8 cellular contexts compared by ENCODE assay signal in genomic region chr22:20206709-20207215, GRCh38. TPM values are rescaled to one million over a fixed set of nuclear protein-coding genes. Genes with fewer than 3 reads are reported as not detected.
DNase-seq lines count a peak whose midpoint lies in the region; ATAC-seq and TF ChIP-seq lines count a peak whose summit lies in the region.

No MANE protein-coding gene starts in this region.

- peak overlapping the region; percentile 38 to 81 (median 62) for H3K4me3 ChIP-seq in fibroblast of lung (replicated peaks in 1 of 4; ENCODE audit: control extremely low read depth in 1 of 4, insufficient read depth in 1 of 4, low read depth in 3 of 4, low read length in 4 of 4)
- H3K4me3 ChIP-seq in gastrocnemius medialis, result peak overlapping the region; percentile 44 to 62 (median 54)

- no peak for TF ChIP-seq CTCF in fibroblast of lung (conservative IDR thresholded peaks at IDR 0.05 in 1 of 2, IDR thresholded peaks at IDR 0.05 in 1 of 2; ENCODE audit: low read depth in 1 of 2, low read length in 2 of 2)
- no peak for TF ChIP-seq CTCF in gastrocnemius medialis (IDR thresholded peaks at IDR 0.05 in 4 of 5, conservative IDR thresholded peaks at IDR 0.05 in 1 of 5)

- H3K9me3 Mint-ChIP-seq in T-helper 1 cell treated with Interleukin-12 subunit alpha and Interleukin-12 subunit beta and Interleukin-4 antibody, amounts not matched to agents 30 μg/mL and 1 μg/mL, for 36 hours, result no peaks in the 10 kb centered on the region

- peak; percentile 8 for DNase-seq in A172 (ENCODE audit: low spot score)
- DNase-seq in fibroblast of lung (ENCODE audit: low read depth in 2 of 2), result peak in 1 of 2 donors; percentile 31
- DNase-seq in gastrocnemius medialis, result no peak
- DNase-seq in NCI-H1417 treated with DMSO at 0.1 percent for 48 hours (lab: John Stamatoyannopoulos, UW), result no peak
- no peak for DNase-seq in NCI-H446 (lab: John Stamatoyannopoulos, UW)
- no peak for DNase-seq in HPDE6-E6E7 (ENCODE audit: extremely low spot score)

- peaks cover 10% of the 10 kb centered on the region for H3K79me2 ChIP-seq in fibroblast of lung (ENCODE audit: control insufficient read depth, insufficient read depth, low read length)

- no peaks in the 10 kb centered on the region for H3K36me3 ChIP-seq in fibroblast of lung (ENCODE audit: control insufficient read depth, insufficient read depth, low read length)
- H3K36me3 ChIP-seq in gastrocnemius medialis, result no peaks in the 10 kb centered on the region

- H3K9me3 ChIP-seq in fibroblast of lung (ENCODE audit: control insufficient read depth, insufficient read depth, low read depth, low read length), result no peaks in the 10 kb centered on the region
- H3K9me3 ChIP-seq in gastrocnemius medialis, result no peaks in the 10 kb centered on the region

- no peaks in the 10 kb centered on the region for H3K27me3 Mint-ChIP-seq in T-helper 1 cell treated with Interleukin-12 subunit alpha and Interleukin-12 subunit beta and Interleukin-4 antibody, amounts not matched to agents 30 μg/mL and 1 μg/mL, for 36 hours (ENCODE audit: low read depth)

- in situ Hi-C loops in gastrocnemius medialis (cut with MboI; ENCODE audit: low sequenced_read_pairs in 4 of 4), result no loop called here

- H3K4me2 ChIP-seq in fibroblast of lung (ENCODE audit: extremely low read depth, insufficient read depth, low read length), result peak overlapping the region; percentile 97

- H2AFZ ChIP-seq in fibroblast of lung (ENCODE audit: low read length), result no peak overlapping the region

- H3K9ac ChIP-seq in fibroblast of lung (ENCODE audit: insufficient read depth, low read length), result peak overlapping the region; percentile 67

- peak overlapping the region; percentile 93 for H3K4me3 Mint-ChIP-seq in T-helper 1 cell treated with Interleukin-12 subunit alpha and Interleukin-12 subunit beta and Interleukin-4 antibody, amounts not matched to agents 30 μg/mL and 1 μg/mL, for 36 hours

- ATAC-seq in GM21528 (IDR thresholded peaks at IDR 0.05; ENCODE audit: low FRiP score, unreplicated experiment) (peak; percentile 4), gastrocnemius medialis (no peak)

- H3K36me3 Mint-ChIP-seq in T-helper 1 cell treated with Interleukin-12 subunit alpha and Interleukin-12 subunit beta and Interleukin-4 antibody, amounts not matched to agents 30 μg/mL and 1 μg/mL, for 36 hours (ENCODE audit: low read depth), result no peaks in the 10 kb centered on the region

- H3K27ac ChIP-seq in fibroblast of lung (ENCODE audit: insufficient read depth, low read length) (peak overlapping the region; percentile 66), gastrocnemius medialis (peak overlapping the region; percentile 47 to 79 (median 75))

- H3K27me3 ChIP-seq in fibroblast of lung (ENCODE audit: control insufficient read depth, insufficient read depth, low read length), result no peaks in the 10 kb centered on the region
- no peaks in the 10 kb centered on the region for H3K27me3 ChIP-seq in gastrocnemius medialis

- H4K20me1 ChIP-seq in fibroblast of lung (ENCODE audit: control insufficient read depth, extremely low read depth, insufficient read depth, low read length), result no peaks in the 10 kb centered on the region

- intact Hi-C loops in gastrocnemius medialis (cut with DNase I; ENCODE audit: low total_unique reads), result no loop called here

- peaks cover 29% of the 10 kb centered on the region for H3K4me1 ChIP-seq in fibroblast of lung (ENCODE audit: control insufficient read depth, extremely low read depth, insufficient read depth, low read length)
- peaks cover 0 to 11% of the 10 kb centered on the region in 2 donors for H3K4me1 ChIP-seq in gastrocnemius medialis

- TF ChIP-seq POLR2A in gastrocnemius medialis (IDR thresholded peaks at IDR 0.05), result no peak

- peaks cover 15% of the 10 kb centered on the region for H3K4me1 Mint-ChIP-seq in T-helper 1 cell treated with Interleukin-12 subunit alpha and Interleukin-12 subunit beta and Interleukin-4 antibody, amounts not matched to agents 30 μg/mL and 1 μg/mL, for 36 hours (ENCODE audit: low read depth)

- H3K27ac Mint-ChIP-seq in T-helper 1 cell treated with Interleukin-12 subunit alpha and Interleukin-12 subunit beta and Interleukin-4 antibody, amounts not matched to agents 30 μg/mL and 1 μg/mL, for 36 hours, result peak overlapping the region; percentile 93

RNA-seq across cellular contexts. Expression of gene CCDC188, which starts 55.9 kb away (rescaled TPM):
- total RNA-seq in A172 (2014; rRNA removed; shearing (Covaris generic)), result not detected in 2 replicates
- total RNA-seq in fibroblast of lung (0.33 TPM in 1 of 2 replicates, not detected in the other), gastrocnemius medialis (1 to 10 TPM in 1 of 4 donors, under 1 TPM in 1, not detected in 2; 0.82 to 3.5 TPM)
- polyA plus RNA-seq in fibroblast of lung, result 0.37 and 0.59 TPM in 2 replicates
- 0.96 and 2.0 TPM in 2 replicates for polyA plus RNA-seq in fibroblast of lung (2012)
- not detected in 2 replicates for polyA minus RNA-seq in fibroblast of lung (ENCODE audit: low replicate concordance)
